Comparison of ENCODE assay signal across 29 cellular contexts in the genomic region with DNA sequence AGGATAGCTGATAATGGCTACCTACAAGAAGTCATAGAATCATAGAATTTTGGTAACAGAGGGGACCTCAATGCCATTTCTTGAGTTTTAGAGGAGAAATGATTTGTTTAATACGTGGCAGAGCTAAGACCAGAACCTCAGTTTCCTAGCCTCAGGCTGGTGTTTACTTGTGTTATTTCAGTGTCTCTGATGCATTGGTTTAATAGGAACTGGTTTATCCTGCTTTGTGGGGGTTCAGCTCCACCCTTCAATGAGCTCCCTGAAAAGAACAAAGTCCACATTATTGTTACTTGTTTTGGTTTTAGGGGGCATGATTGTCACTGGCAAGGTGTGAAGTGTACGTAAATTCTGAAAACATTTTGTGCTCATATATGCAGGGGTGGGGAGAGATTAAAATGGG.
"Had no signal": no experiment of that assay in that cellular context is flagged by ENCODE, and none has a peak within 500 bp of the region (broad histone marks: within the 10 kb centered on the region; RNA-seq: fewer than 3 reads in every experiment).

No MANE protein-coding gene starts in this region.

- H3K4me1 ChIP-seq: Peyer's patch, SJSA1 had no signal

- H3K4me3 Mint-ChIP-seq: activated CD4-positive, alpha-beta memory T cell treated with anti-CD3 and anti-CD28 coated beads for 36 hours; activated naive CD4-positive, alpha-beta T cell treated with anti-CD3 and anti-CD28 coated beads, Interleukin-2, amount 10 ng/mL, durations not matched to agents 7 days and 5 days; activated naive CD8-positive, alpha-beta T cell; activated naive CD8-positive, alpha-beta T cell treated with anti-CD3 and anti-CD28 coated beads, Interleukin-2, amount 50 U/mL, for 24 hours; activated T-cell treated with anti-CD3 and anti-CD28 coated beads, Interleukin-2, amount 50 U/mL, for 4 hours; brain; T-helper 1 cell treated with Interleukin-12 subunit alpha and Interleukin-12 subunit beta and Interleukin-4 antibody, amounts not matched to agents 30 μg/mL and 1 μg/mL, for 36 hours; T-helper 2 cell treated with Interferon-gamma antibody and Interleukin-4, amounts not matched to agents 5 μg/mL and 100 μg/mL, for 36 hours; WTC11 had no signal

- H3K36me3 Mint-ChIP-seq: activated CD4-positive, alpha-beta memory T cell treated with anti-CD3 and anti-CD28 coated beads for 36 hours; activated naive CD4-positive, alpha-beta T cell treated with anti-CD3 and anti-CD28 coated beads, Interleukin-2, amount 10 ng/mL, durations not matched to agents 7 days and 5 days; WTC11 had no signal

- H3K27me3 Mint-ChIP-seq: activated naive CD4-positive, alpha-beta T cell treated with anti-CD3 and anti-CD28 coated beads, Interleukin-2, amount 10 ng/mL, durations not matched to agents 7 days and 5 days; activated naive CD8-positive, alpha-beta T cell; activated naive CD8-positive, alpha-beta T cell treated with anti-CD3 and anti-CD28 coated beads, Interleukin-2, amount 50 U/mL, for 24 hours; brain had no signal

- H3K9me2 ChIP-seq: SK-N-SH had no signal

- H3K36me3 ChIP-seq: Peyer's patch, SJSA1 had no signal

- DNase-seq: activated CD4-positive, alpha-beta memory T cell treated with anti-CD3 and anti-CD28 coated beads for 36 hours; activated CD4-positive, alpha-beta T cell treated with anti-CD3 and anti-CD28 coated beads for 4 hours; activated CD4-positive, alpha-beta T cell treated with anti-CD3 and anti-CD28 coated beads, Interleukin-2, amount 50 U/mL, for 1 hour; activated CD8-positive, alpha-beta memory T cell treated with anti-CD3 and anti-CD28 coated beads, Interleukin-2, amount 50 U/mL, for 4 hours; activated effector memory CD4-positive, alpha-beta T cell treated with Interleukin-2 at 50 U/mL for 16 hours; activated naive CD4-positive, alpha-beta T cell treated with anti-CD3 and anti-CD28 coated beads, Interleukin-2, amount 10 ng/mL, durations not matched to agents 7 days and 5 days; activated naive CD8-positive, alpha-beta T cell treated with anti-CD3 and anti-CD28 coated beads, Interleukin-2, amount 50 U/mL, for 24 hours; activated T-cell treated with anti-CD3 and anti-CD28 coated beads for 4 hours; activated T-cell treated with anti-CD3 and anti-CD28 coated beads, Interleukin-2, amount 50 U/mL, for 4 hours; anterior cingulate cortex; NCI-H1092 treated with DMSO at 0.1 percent for 48 hours; NCI-H1417; NCI-H146; NCI-H1930; NCI-H2081 treated with DMSO at 0.1 percent for 48 hours; NCI-H345; NCI-H524 treated with DMSO at 0.1 percent for 48 hours; Peyer's patch; RPMI8226; SHP77 treated with DMSO at 0.1 percent for 48 hours; SK-N-SH had no signal

- H3K27me3 ChIP-seq: Peyer's patch, SJSA1 had no signal

- H3K4me3 ChIP-seq: Peyer's patch, SJSA1 had no signal

- H3K27ac Mint-ChIP-seq: activated CD4-positive, alpha-beta memory T cell treated with anti-CD3 and anti-CD28 coated beads for 36 hours; activated naive CD4-positive, alpha-beta T cell treated with anti-CD3 and anti-CD28 coated beads, Interleukin-2, amount 10 ng/mL, durations not matched to agents 7 days and 5 days; activated naive CD8-positive, alpha-beta T cell; activated naive CD8-positive, alpha-beta T cell treated with anti-CD3 and anti-CD28 coated beads, Interleukin-2, amount 50 U/mL, for 24 hours; T-helper 1 cell treated with Interleukin-12 subunit alpha and Interleukin-12 subunit beta and Interleukin-4 antibody, amounts not matched to agents 30 μg/mL and 1 μg/mL, for 36 hours; T-helper 2 cell treated with Interferon-gamma antibody and Interleukin-4, amounts not matched to agents 5 μg/mL and 100 μg/mL, for 36 hours; WTC11 had no signal

- H3K9me3 Mint-ChIP-seq: activated CD4-positive, alpha-beta memory T cell treated with anti-CD3 and anti-CD28 coated beads for 36 hours; activated naive CD4-positive, alpha-beta T cell treated with anti-CD3 and anti-CD28 coated beads, Interleukin-2, amount 10 ng/mL, durations not matched to agents 7 days and 5 days; activated T-cell treated with anti-CD3 and anti-CD28 coated beads, Interleukin-2, amount 50 U/mL, for 4 hours; T-helper 1 cell treated with Interleukin-12 subunit alpha and Interleukin-12 subunit beta and Interleukin-4 antibody, amounts not matched to agents 30 μg/mL and 1 μg/mL, for 36 hours; T-helper 2 cell treated with Interferon-gamma antibody and Interleukin-4, amounts not matched to agents 5 μg/mL and 100 μg/mL, for 36 hours had no signal

- H3K9me3 ChIP-seq: Peyer's patch had no signal

- H3K4me2 ChIP-seq: KMS-11, SK-N-SH had no signal

- H3K27ac ChIP-seq: KMS-11, Peyer's patch, SJSA1 had no signal

- ATAC-seq: activated CD4-positive, CD25-positive, alpha-beta regulatory T cell treated with anti-CD3 and anti-CD28 coated beads, Interleukin-2, amount 50 U/mL, for 24 hours; activated naive CD8-positive, alpha-beta T cell treated with anti-CD3 and anti-CD28 coated beads, Interleukin-2, amount 50 U/mL, for 24 hours; activated T-cell treated with anti-CD3 and anti-CD28 coated beads, Interleukin-2, amount 50 U/mL, for 4 hours; WTC11 had no signal

- H3K9ac ChIP-seq: KMS-11, SK-N-SH had no signal
